ENCODE assay signal across 16 cellular contexts in the genomic region with DNA sequence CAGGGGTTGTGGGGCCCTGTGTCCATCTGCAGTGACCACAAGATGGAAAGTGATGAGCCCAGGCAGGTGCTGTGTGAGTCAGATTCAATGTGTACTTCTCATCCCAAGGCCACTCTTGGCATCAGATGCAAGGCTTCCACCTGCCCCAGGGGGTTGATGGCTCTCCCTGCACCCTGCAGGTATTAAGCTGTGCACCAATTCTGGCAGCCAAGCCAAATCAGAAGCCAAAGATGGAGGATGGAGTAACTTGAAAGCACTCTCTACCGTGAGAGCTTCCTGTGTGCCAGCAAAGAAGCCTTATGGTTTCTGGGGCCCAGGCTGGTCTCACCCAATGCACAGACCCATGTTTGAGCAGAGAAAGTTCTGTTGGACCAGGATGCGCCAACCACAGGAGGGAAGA. TPM values are rescaled to one million over a fixed set of nuclear protein-coding genes. Genes with fewer than 3 reads are reported as not detected.
DNase-seq lines count a peak whose midpoint lies in the region; ATAC-seq and TF ChIP-seq lines count a peak whose summit lies in the region.
"Had no signal": no experiment of that assay in that cellular context is flagged by ENCODE, and none has a peak within 500 bp of the region (broad histone marks: within the 10 kb centered on the region; RNA-seq: fewer than 3 reads in every experiment).

No MANE protein-coding gene starts in this region.

- H3K27me3 ChIP-seq in body of pancreas: no peaks in the 10 kb centered on the region
- no peaks in the 10 kb centered on the region for H3K27me3 ChIP-seq in parathyroid adenoma (ENCODE audit: control insufficient read depth, insufficient read depth, low read length)

- no peaks in the 10 kb centered on the region for H3K36me3 Mint-ChIP-seq in natural killer cell treated with Interleukin-12 subunit alpha and Interleukin-12 subunit beta and Interleukin-15 and Interleukin-18, amount 100 ng/mL, for 72 hours
- H3K36me3 Mint-ChIP-seq: CD14-positive monocyte had no signal

- H3K36me3 ChIP-seq in body of pancreas (replicated peaks in 1 of 2; ENCODE audit: insufficient read depth in 1 of 2, low read depth in 2 of 2) (no peaks in the 10 kb centered on the region), parathyroid adenoma (ENCODE audit: control insufficient read depth, insufficient read depth, low read length) (no peaks in the 10 kb centered on the region)

- intact Hi-C loops in body of pancreas (cut with DNase I): no loop called here

- peaks cover 3% of the 10 kb centered on the region for H3K9me3 Mint-ChIP-seq in natural killer cell treated with Interleukin-12 subunit alpha and Interleukin-12 subunit beta and Interleukin-15 and Interleukin-18, amount 100 ng/mL, for 72 hours

- H3K27ac Mint-ChIP-seq in natural killer cell treated with Interleukin-12 subunit alpha and Interleukin-12 subunit beta and Interleukin-15 and Interleukin-18, amount 100 ng/mL, for 72 hours: no peak overlapping the region

- H3K79me2 ChIP-seq in parathyroid adenoma: no peaks in the 10 kb centered on the region

- peak; percentile 24 for DNase-seq in activated CD8-positive, alpha-beta memory T cell treated with anti-CD3 and anti-CD28 coated beads for 24 hours
- no peak for DNase-seq in activated CD8-positive, alpha-beta memory T cell treated with anti-CD3 and anti-CD28 coated beads, Interleukin-2, amount 50 U/mL, for 4 hours
- DNase-seq in G401 (ENCODE audit: low spot score) (peak; percentile 71), body of pancreas (no peak), GM20000 (ENCODE audit: low spot score) (no peak)
- no peak for DNase-seq in natural killer cell treated with Interleukin-12 subunit alpha and Interleukin-12 subunit beta and Interleukin-15 and Interleukin-18, amount 100 ng/mL, for 72 hours (ENCODE audit: low spot score)
- DNase-seq: GF-D8, NCI-H1048, NCI-H1436 treated with DMSO at 0.1 percent for 48 hours, NCI-H526 treated with DMSO at 0.1 percent for 48 hours, OCI-M1, RPMI8226, SIG-M5 had no signal

- H3K9ac ChIP-seq in parathyroid adenoma: no peak overlapping the region

- 90 to 100% methylated on average over 2 of the region's 2 CpGs for WGBS in body of pancreas, 2 donors

- H3K9me3 ChIP-seq in body of pancreas (no peaks in the 10 kb centered on the region), parathyroid adenoma (ENCODE audit: control insufficient read depth, low read length) (no peaks in the 10 kb centered on the region)

- no peak overlapping the region for H3K4me2 ChIP-seq in parathyroid adenoma (ENCODE audit: low read length)

- H3K4me3 ChIP-seq in body of pancreas (no peak overlapping the region), parathyroid adenoma (ENCODE audit: low read depth, low read length) (no peak overlapping the region)

- TF ChIP-seq CTCF in body of pancreas (IDR thresholded peaks at IDR 0.05) (no peak), parathyroid adenoma (IDR thresholded peaks at IDR 0.05) (no peak), GM20000 (IDR thresholded peaks at IDR 0.05; ENCODE audit: extremely low read depth, missing control alignments) (no peak)

- no peak for ATAC-seq in body of pancreas
- ATAC-seq in natural killer cell treated with Interleukin-12 subunit alpha and Interleukin-12 subunit beta and Interleukin-15 and Interleukin-18, amount 100 ng/mL, for 72 hours: no peak

- in situ Hi-C loops in G401 (cut with HindIII; ENCODE audit: low sequenced_read_pairs): no loop called here

- H3K27me3 Mint-ChIP-seq in natural killer cell treated with Interleukin-12 subunit alpha and Interleukin-12 subunit beta and Interleukin-15 and Interleukin-18, amount 100 ng/mL, for 72 hours: peaks cover 0 to 2% of the 10 kb centered on the region in 2 donors

- no peak for TF ChIP-seq POLR2A in body of pancreas (IDR thresholded peaks at IDR 0.05)

- H3K4me3 Mint-ChIP-seq in natural killer cell treated with Interleukin-12 subunit alpha and Interleukin-12 subunit beta and Interleukin-15 and Interleukin-18, amount 100 ng/mL, for 72 hours: no peak overlapping the region
- H3K4me3 Mint-ChIP-seq: CD14-positive monocyte had no signal

- peaks cover 45% of the 10 kb centered on the region for H3K4me1 ChIP-seq in body of pancreas
- peaks cover 32% of the 10 kb centered on the region for H3K4me1 ChIP-seq in parathyroid adenoma

- peak overlapping the region in 3 of 4 donors; percentile 52 to 72 (median 68) for H3K27ac ChIP-seq in body of pancreas
- peak overlapping the region; percentile 89 for H3K27ac ChIP-seq in parathyroid adenoma

- H2AFZ ChIP-seq in parathyroid adenoma: no peak overlapping the region

- H3K4me1 Mint-ChIP-seq in natural killer cell treated with Interleukin-12 subunit alpha and Interleukin-12 subunit beta and Interleukin-15 and Interleukin-18, amount 100 ng/mL, for 72 hours (ENCODE audit: low read depth in 2 of 2): peaks cover 19 to 25% of the 10 kb centered on the region in 2 donors

RNA-seq across cellular contexts. Expression of gene TENT5C, which starts 44.3 kb away (rescaled TPM):
- total RNA-seq in G401 (2014; rRNA removed; shearing (Covaris generic)): 0.25 and 0.85 TPM in 2 replicates
- total RNA-seq in body of pancreas: 10 to 100 TPM; 30.0 to 39.7 TPM
- 10 to 100 TPM; 75.1 to 86.2 TPM for total RNA-seq in natural killer cell treated with Interleukin-12 subunit alpha and Interleukin-12 subunit beta and Interleukin-15 and Interleukin-18, amount 100 ng/mL, for 72 hours
- total RNA-seq: MCF 10A had no signal

Comparison
In these comparisons a context has a peak if more than half of its experiments do, and no peak if none do; other contexts are left out.
1. DNase-seq: peak in activated CD8-positive, alpha-beta memory T cell treated with anti-CD3 and anti-CD28 coated beads for 24 hours (single experiment) and G401 (single experiment); none in activated CD8-positive, alpha-beta memory T cell treated with anti-CD3 and anti-CD28 coated beads, Interleukin-2, amount 50 U/mL, for 4 hours (single experiment), body of pancreas (0 of 4), natural killer cell treated with Interleukin-12 subunit alpha and Interleukin-12 subunit beta and Interleukin-15 and Interleukin-18, amount 100 ng/mL, for 72 hours (single experiment) and GM20000 (single experiment).
2. RNA of gene TENT5C, which starts 44.3 kb away (total RNA-seq): 75.1 to 86.2 TPM in natural killer cell treated with Interleukin-12 subunit alpha and Interleukin-12 subunit beta and Interleukin-15 and Interleukin-18, amount 100 ng/mL, for 72 hours and 30.0 to 39.7 TPM in body of pancreas; 0.25 to 0.85 TPM in G401; every median in the first group is over 10 times any median in the second.